In the genomic region with DNA sequence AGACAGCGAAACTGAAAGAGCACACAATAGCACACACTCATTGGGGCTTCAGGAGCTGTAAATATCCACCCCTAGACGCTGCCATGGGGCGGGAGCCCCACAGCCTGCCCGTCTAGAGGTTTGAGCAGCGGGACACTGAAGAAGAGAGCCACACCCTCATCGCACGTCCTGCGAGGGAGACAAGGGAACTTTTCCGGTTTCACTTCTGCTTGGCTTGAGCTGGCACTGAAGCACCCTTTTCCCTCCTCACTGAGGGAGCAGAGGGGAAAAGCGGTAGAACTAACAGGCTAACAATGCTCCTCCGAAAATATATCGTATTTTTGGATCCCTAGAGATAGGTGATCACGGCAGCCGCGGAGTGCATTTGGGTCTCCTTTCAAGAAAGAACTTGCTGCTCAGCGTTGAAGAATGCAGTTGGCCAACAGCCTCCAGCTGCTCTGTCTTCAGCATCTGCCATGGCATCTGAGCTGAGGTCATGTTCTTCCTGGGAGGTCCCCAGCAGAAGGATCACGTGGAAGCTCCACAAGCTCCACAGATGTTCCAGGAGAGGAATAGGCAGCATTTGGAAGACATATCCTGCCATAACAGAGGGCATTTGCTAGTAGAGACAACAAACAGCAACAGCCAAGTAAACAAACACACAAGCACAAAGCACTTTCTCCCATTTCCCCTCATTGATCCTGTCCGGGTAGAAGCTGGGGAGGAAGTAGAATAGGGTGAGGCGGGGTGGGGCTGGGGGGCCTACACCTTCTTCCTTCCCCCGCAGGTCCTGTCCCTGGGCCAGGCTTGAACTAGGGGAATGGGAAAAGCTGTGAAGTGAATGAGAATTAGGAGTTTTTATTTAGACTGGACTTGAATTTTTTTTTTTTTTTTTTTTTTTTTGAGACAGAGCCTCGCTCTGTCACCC, we compare ENCODE assay signal across 1 cellular context.
TF ChIP-seq lines count a peak whose summit lies in the region.

No MANE protein-coding gene starts in this region.

TF ChIP-seq in H1, 55 proteins besides CTCF, POLR2A, EP300 and RAD21 (continued from another document):
- TF ChIP-seq FOSL1 (IDR thresholded peaks at IDR 0.05; ENCODE audit: insufficient read depth, low read depth, low read length) = no peak
- TF ChIP-seq SP2 (IDR thresholded peaks at IDR 0.05; ENCODE audit: low read length) = no peak
- TF ChIP-seq CBX8 (IDR thresholded peaks at IDR 0.05; ENCODE audit: borderline replicate concordance, low read depth, low read length) = no peak
- TF ChIP-seq, protein P1, sequence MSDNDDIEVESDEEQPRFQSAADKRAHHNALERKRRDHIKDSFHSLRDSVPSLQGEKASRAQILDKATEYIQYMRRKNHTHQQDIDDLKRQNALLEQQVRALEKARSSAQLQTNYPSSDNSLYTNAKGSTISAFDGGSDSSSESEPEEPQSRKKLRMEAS (IDR thresholded peaks at IDR 0.05) = no peak
- TF ChIP-seq GABPA (IDR thresholded peaks at IDR 0.05; ENCODE audit: borderline replicate concordance, insufficient read depth, low read length) = no peak
- no peak for TF ChIP-seq YY1 (IDR thresholded peaks at IDR 0.05; ENCODE audit: low read depth, low read length)
- TF ChIP-seq HDAC6 (IDR thresholded peaks at IDR 0.05; ENCODE audit: low read depth, low read length) = no peak
- no peak for TF ChIP-seq MAFK (IDR thresholded peaks at IDR 0.05; ENCODE audit: low read depth, low read length)
- no peak for TF ChIP-seq EGR1 (IDR thresholded peaks at IDR 0.05; ENCODE audit: borderline replicate concordance, low read depth, low read length)
- no peak for TF ChIP-seq SAP30 (IDR thresholded peaks at IDR 0.05; ENCODE audit: insufficient read depth, insufficient replicate concordance, low read length)
- no peak for TF ChIP-seq CHD1 (IDR thresholded peaks at IDR 0.05; ENCODE audit: low read depth, low read length)
- TF ChIP-seq PHF8 (conservative IDR thresholded peaks at IDR 0.05; ENCODE audit: low read depth, low read length) = no peak
- no peak for TF ChIP-seq JUND (IDR thresholded peaks at IDR 0.05; ENCODE audit: low read length)
- TF ChIP-seq SUZ12 (IDR thresholded peaks at IDR 0.05; ENCODE audit: low read length) = no peak
- no peak for TF ChIP-seq CEBPB (IDR thresholded peaks at IDR 0.05; ENCODE audit: low read depth, low read length)
